In the genomic region with DNA sequence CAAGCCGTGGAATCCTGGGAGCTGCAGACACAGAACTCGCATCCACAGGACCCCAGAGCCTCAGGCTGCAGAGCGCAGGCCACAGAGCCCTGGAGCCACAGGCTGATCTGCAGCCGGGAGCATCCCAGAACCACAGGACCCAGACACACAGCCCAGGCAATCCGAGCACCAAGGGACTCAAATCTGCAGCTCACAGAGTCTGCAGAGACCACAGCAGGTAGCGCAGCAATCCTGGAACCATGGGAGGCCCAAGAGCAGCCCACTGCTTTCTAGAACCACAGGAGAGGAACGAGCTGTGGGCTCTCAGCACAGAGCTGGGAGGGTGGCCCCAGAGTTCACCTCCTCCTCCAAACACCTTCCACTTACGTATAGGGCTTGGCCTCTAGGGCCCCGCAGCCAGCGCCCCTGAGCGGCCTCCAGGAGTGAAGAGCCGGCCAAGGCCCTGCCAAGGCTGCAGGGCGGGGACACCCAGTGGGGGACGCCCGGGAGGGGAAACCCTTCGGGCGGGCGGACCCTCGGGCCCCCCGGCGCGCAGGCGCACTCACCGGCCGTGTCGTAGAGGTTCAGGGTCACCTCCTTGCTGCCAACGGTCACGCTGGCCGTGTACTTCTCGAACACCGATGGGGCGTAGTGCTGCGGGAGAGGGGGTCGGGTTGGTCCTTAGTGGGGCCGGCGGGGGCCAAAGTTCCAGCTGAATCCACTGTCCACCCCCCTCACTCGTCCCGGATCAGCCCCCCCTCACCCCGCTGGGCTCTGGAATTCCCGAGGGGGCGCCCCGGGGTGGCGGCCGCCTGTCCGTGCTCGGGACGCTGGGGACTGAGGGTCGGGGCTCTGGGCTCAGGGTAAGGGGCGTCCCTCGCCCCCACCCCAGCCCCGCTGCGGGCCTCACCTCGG, we compare ENCODE assay signal across 8 cellular contexts. TPM values are rescaled to one million over a fixed set of nuclear protein-coding genes. Genes with fewer than 3 reads are reported as not detected.
DNase-seq lines count a peak whose midpoint lies in the region; ATAC-seq and TF ChIP-seq lines count a peak whose summit lies in the region.

No MANE protein-coding gene starts in this region.

- TF ChIP-seq CTCF in activated B cell treated with CpG ODN at 0.5 μM for 24 hours (IDR thresholded peaks at IDR 0.05), result no peak
- no peak for TF ChIP-seq CTCF in neural crest cell (conservative IDR thresholded peaks at IDR 0.05)

- H3K27me3 Mint-ChIP-seq in activated B cell treated with CpG ODN at 0.5 μM for 24 hours (no peaks in the 10 kb centered on the region), neural crest cell (ENCODE audit: low read depth) (peaks cover 32% of the 10 kb centered on the region)

- no peaks in the 10 kb centered on the region for H3K9me3 ChIP-seq in HAP-1
- no peaks in the 10 kb centered on the region for H3K9me3 ChIP-seq in effector memory CD4-positive, alpha-beta T cell (ENCODE audit: control insufficient read depth, low read length)

- POLR2A ChIA-PET in activated B cell treated with CpG ODN at 0.5 μM for 24 hours (lab: Charles Lee), result interaction anchor here (0.6 to 33.0 kb wide), 10 partner anchors 5 to 213 kb away, joined by 3 to 1155 read pairs (median 12); a partner anchor contains a TSS

- H3K4me1 ChIP-seq in HAP-1, result peaks cover 33% of the 10 kb centered on the region
- H3K4me1 ChIP-seq in effector memory CD4-positive, alpha-beta T cell (ENCODE audit: control insufficient read depth, insufficient read depth, low read length, poor library complexity, severe bottlenecking), result peaks cover 60% of the 10 kb centered on the region

- H3K27ac Mint-ChIP-seq in activated B cell treated with CpG ODN at 0.5 μM for 24 hours (peak overlapping the region; percentile 99), neural crest cell (ENCODE audit: unreplicated experiment) (no peak overlapping the region)

- no peaks in the 10 kb centered on the region for H3K27me3 ChIP-seq in HAP-1 (ENCODE audit: low read depth)
- H3K27me3 ChIP-seq in effector memory CD4-positive, alpha-beta T cell (replicated peaks; ENCODE audit: control insufficient read depth, insufficient read depth, low read length, poor library complexity, severe bottlenecking), result no peaks in the 10 kb centered on the region

- peak overlapping the region; percentile 75 for H3K4me3 ChIP-seq in HAP-1
- H3K4me3 ChIP-seq in effector memory CD4-positive, alpha-beta T cell (ENCODE audit: insufficient read depth, low read depth, low read length, poor library complexity, severe bottlenecking), result peak overlapping the region; percentile 86

- H3K4me3 Mint-ChIP-seq in activated B cell treated with CpG ODN at 0.5 μM for 24 hours (peak overlapping the region; percentile 92), neural crest cell (peak overlapping the region; percentile 85)

- H3K9me3 Mint-ChIP-seq in activated B cell treated with CpG ODN at 0.5 μM for 24 hours, result no peaks in the 10 kb centered on the region
- no peaks in the 10 kb centered on the region for H3K9me3 Mint-ChIP-seq in neural crest cell

- ATAC-seq in activated B cell treated with CpG ODN at 0.5 μM for 24 hours (ENCODE audit: low read depth), result peak; percentile 22
- no peak for ATAC-seq in GM21825 (IDR thresholded peaks at IDR 0.05; ENCODE audit: unreplicated experiment)

- CTCF ChIA-PET in activated B cell treated with CpG ODN at 0.5 μM for 24 hours (lab: Charles Lee), result interaction anchor here (1.5 to 11.1 kb wide), 10 partner anchors 14 to 104 kb away, joined by 3 to 635 read pairs (median 35); a partner anchor contains a TSS

- peak overlapping the region; percentile 99 for H3K27ac ChIP-seq in effector memory CD4-positive, alpha-beta T cell (ENCODE audit: insufficient read depth, low read length, poor library complexity, severe bottlenecking)

- H3K36me3 ChIP-seq in HAP-1 (replicated peaks), result peaks cover 48% of the 10 kb centered on the region
- peaks cover 10% of the 10 kb centered on the region for H3K36me3 ChIP-seq in effector memory CD4-positive, alpha-beta T cell (ENCODE audit: control insufficient read depth, insufficient read depth, low read length)

- in situ Hi-C loops in HAP-1 (cut with MboI; ENCODE audit: low sequenced_read_pairs), result no loop called here

- intact Hi-C loops in activated B cell treated with CpG ODN at 0.5 μM for 24 hours (cut with micrococcal nuclease), result loop anchor here (1.0 to 5.0 kb wide), 2 partner anchors 106 to 234 kb away; no protein-coding TSS in a partner anchor

- peak in 1 of 2 experiments; percentile 69 for DNase-seq in HAP-1 (ENCODE audit: low spot score in 2 of 2)
- DNase-seq in activated B cell treated with CpG ODN at 0.5 μM for 24 hours, result peak; percentile 71
- DNase-seq in effector memory CD4-positive, alpha-beta T cell, result peak in 1 of 3 donors; percentile 50
- DNase-seq in neural crest cell (ENCODE audit: low read depth, low spot score), result no peak
- no peak for DNase-seq in NCI-H510A (lab: John Stamatoyannopoulos, UW)
- DNase-seq in DMS 273 (lab: John Stamatoyannopoulos, UW; ENCODE audit: unreplicated experiment), result no peak
- no peak for DNase-seq in NCI-H187 (lab: John Stamatoyannopoulos, UW)

- H3K4me1 Mint-ChIP-seq in activated B cell treated with CpG ODN at 0.5 μM for 24 hours (peaks cover 66% of the 10 kb centered on the region), neural crest cell (peaks cover 41% of the 10 kb centered on the region)

- peaks cover 49% of the 10 kb centered on the region for H3K36me3 Mint-ChIP-seq in activated B cell treated with CpG ODN at 0.5 μM for 24 hours (ENCODE audit: low read depth)
- peaks cover 10% of the 10 kb centered on the region for H3K36me3 Mint-ChIP-seq in neural crest cell (ENCODE audit: low read depth)

RNA-seq across cellular contexts. Expression of a gene that starts 0.6 kb away (rescaled TPM):
- total RNA-seq in activated B cell treated with CpG ODN at 0.5 μM for 24 hours, result 133 and 142 TPM in 2 replicates
- total RNA-seq in neural crest cell, result 23.8 and 25.5 TPM in 2 replicates

RNA-seq across cellular contexts. Expression of a gene that starts 11.0 kb away (rescaled TPM):
- total RNA-seq in activated B cell treated with CpG ODN at 0.5 μM for 24 hours (36.0 and 40.3 TPM in 2 replicates), neural crest cell (25.6 and 25.9 TPM in 2 replicates)
